In the genomic region with DNA sequence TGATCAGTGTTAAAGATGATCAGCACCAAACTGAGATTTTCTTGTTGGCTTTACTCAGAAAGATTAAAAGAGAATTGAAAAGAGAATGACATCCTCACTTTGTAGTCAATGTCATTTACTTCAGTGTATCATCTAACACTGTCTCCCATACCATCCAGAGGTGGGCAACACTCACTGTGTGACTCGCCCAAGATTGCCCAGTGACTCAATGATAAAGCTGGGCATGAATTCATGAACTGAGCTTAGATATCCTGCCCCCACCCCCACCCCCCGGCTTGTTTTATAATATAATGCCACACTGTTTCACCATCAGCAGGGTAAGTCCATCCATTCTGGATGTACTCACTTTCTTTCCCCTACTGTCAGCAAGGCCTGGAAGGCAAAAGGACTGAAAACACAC, we compare ENCODE assay signal across 27 cellular contexts.
"Had no signal": no experiment of that assay in that cellular context is flagged by ENCODE, and none has a peak within 500 bp of the region (broad histone marks: within the 10 kb centered on the region; RNA-seq: fewer than 3 reads in every experiment).

No MANE protein-coding gene starts in this region.

- DNase-seq: kidney; left colon; left lung; lower lobe of right lung; mammary epithelial cell; mesenchymal stem cell; naive thymus-derived CD8-positive, alpha-beta T cell; nucleus accumbens; pancreas; posterior cingulate gyrus; retina; right cardiac atrium; small intestine; spleen; stimulated activated CD4-positive, alpha-beta T cell treated with anti-CD3 and anti-CD28 coated beads, Interleukin-4, amount 100 ng/mL, for 4 hours; stimulated activated CD8-positive, alpha-beta memory T cell treated with anti-CD3 and anti-CD28 coated beads, Interleukin-4, amount 100 ng/mL, for 48 hours; stimulated activated naive CD4-positive, alpha-beta T cell treated with Interleukin-2 at 50 U/mL for 16 hours; stimulated activated naive CD8-positive, alpha-beta T cell treated with anti-CD3 and anti-CD28 coated beads, Interleukin-15, amount 100 ng/mL, for 72 hours; substantia nigra; uterus had no signal

- H3K9me3 Mint-ChIP-seq: nephron; neural crest cell; stimulated activated memory B cell treated with anti-CD40 and anti-IgM and Interleukin-4, amounts not matched to agents 10 μg/mL and 1 μg/mL and 100 μg/mL, for 72 hours; stimulated activated naive CD8-positive, alpha-beta T cell treated with anti-CD3 and anti-CD28 coated beads, Interleukin-15, amount 100 ng/mL, for 72 hours; type B pancreatic cell had no signal

- H3K4me1 Mint-ChIP-seq: naive thymus-derived CD8-positive, alpha-beta T cell; stimulated activated memory B cell treated with anti-CD40 and anti-IgM and Interleukin-4, amounts not matched to agents 10 μg/mL and 1 μg/mL and 100 μg/mL, for 72 hours; stimulated activated naive CD8-positive, alpha-beta T cell treated with anti-CD3 and anti-CD28 coated beads, Interleukin-15, amount 100 ng/mL, for 72 hours had no signal

- H3K4me3 ChIP-seq: left lung, lower lobe of right lung, pancreas, prostate gland, spleen, tibial nerve, uterus had no signal

- FAIRE-seq: islet of Langerhans, kidney, pancreas, small intestine had no signal

- H3K36me3 Mint-ChIP-seq: naive thymus-derived CD8-positive, alpha-beta T cell; stimulated activated memory B cell treated with anti-CD40 and anti-IgM and Interleukin-4, amounts not matched to agents 10 μg/mL and 1 μg/mL and 100 μg/mL, for 72 hours; type B pancreatic cell had no signal

- H3K27ac Mint-ChIP-seq: naive thymus-derived CD8-positive, alpha-beta T cell; nephron; stimulated activated memory B cell treated with anti-CD40 and anti-IgM and Interleukin-4, amounts not matched to agents 10 μg/mL and 1 μg/mL and 100 μg/mL, for 72 hours; stimulated activated naive CD8-positive, alpha-beta T cell treated with anti-CD3 and anti-CD28 coated beads, Interleukin-15, amount 100 ng/mL, for 72 hours; type B pancreatic cell had no signal

- H3K4me3 Mint-ChIP-seq: naive thymus-derived CD8-positive, alpha-beta T cell; nephron; neural crest cell; stimulated activated memory B cell treated with anti-CD40 and anti-IgM and Interleukin-4, amounts not matched to agents 10 μg/mL and 1 μg/mL and 100 μg/mL, for 72 hours; stimulated activated naive CD8-positive, alpha-beta T cell treated with anti-CD3 and anti-CD28 coated beads, Interleukin-15, amount 100 ng/mL, for 72 hours; type B pancreatic cell had no signal

- H3K9me3 ChIP-seq: left lung, lower lobe of right lung, pancreas, prostate gland, spleen, tibial nerve, uterus had no signal

- H3K36me3 ChIP-seq: left lung, lower lobe of right lung, pancreas, prostate gland, spleen, tibial nerve, uterus had no signal

- H3K27me3 ChIP-seq: left lung, pancreas, spleen, tibial nerve, uterus had no signal

- H3K27me3 Mint-ChIP-seq: naive thymus-derived CD8-positive, alpha-beta T cell; stimulated activated memory B cell treated with anti-CD40 and anti-IgM and Interleukin-4, amounts not matched to agents 10 μg/mL and 1 μg/mL and 100 μg/mL, for 72 hours; stimulated activated naive CD8-positive, alpha-beta T cell treated with anti-CD3 and anti-CD28 coated beads, Interleukin-15, amount 100 ng/mL, for 72 hours; type B pancreatic cell had no signal
